In genomic region chr9:17630531-17630949, GRCh38 we compare ENCODE assay signal across 17 cellular contexts. TPM values are rescaled to one million over a fixed set of nuclear protein-coding genes. Genes with fewer than 3 reads are reported as not detected.
"Had no signal": no experiment of that assay in that cellular context is flagged by ENCODE, and none has a peak within 500 bp of the region (broad histone marks: within the 10 kb centered on the region; RNA-seq: fewer than 3 reads in every experiment).

No MANE protein-coding gene starts in this region.

- H3K9me3 Mint-ChIP-seq: activated CD4-positive, alpha-beta memory T cell treated with anti-CD3 and anti-CD28 coated beads, Interleukin-2, amount 10 ng/mL, durations not matched to agents 7 days and 5 days; activated naive CD8-positive, alpha-beta T cell treated with anti-CD3 and anti-CD28 coated beads, Interleukin-2, amount 10 ng/mL, durations not matched to agents 7 days and 5 days; nephron progenitor cell; T-helper 2 cell treated with Interferon-gamma antibody and Interleukin-4, amounts not matched to agents 5 μg/mL and 100 μg/mL, for 36 hours had no signal

- H3K27me3 ChIP-seq: esophagus squamous epithelium, left lung, spleen, transverse colon had no signal

- H3K27me3 Mint-ChIP-seq: activated CD4-positive, alpha-beta memory T cell treated with anti-CD3 and anti-CD28 coated beads, Interleukin-2, amount 10 ng/mL, durations not matched to agents 7 days and 5 days; activated naive CD8-positive, alpha-beta T cell treated with anti-CD3 and anti-CD28 coated beads, Interleukin-2, amount 10 ng/mL, durations not matched to agents 7 days and 5 days; memory B cell; stimulated activated naive B cell treated with anti-CD40 and anti-IgM and Interleukin-4, amounts not matched to agents 10 μg/mL and 1 μg/mL and 100 μg/mL, for 72 hours had no signal

- H3K27ac Mint-ChIP-seq: activated CD4-positive, alpha-beta memory T cell treated with anti-CD3 and anti-CD28 coated beads, Interleukin-2, amount 10 ng/mL, durations not matched to agents 7 days and 5 days; activated naive CD8-positive, alpha-beta T cell treated with anti-CD3 and anti-CD28 coated beads, Interleukin-2, amount 10 ng/mL, durations not matched to agents 7 days and 5 days; activated T-cell treated with anti-CD3 and anti-CD28 coated beads, Interleukin-2, amount 50 U/mL, for 72 hours; memory B cell; nephron progenitor cell; stimulated activated naive B cell treated with anti-CD40 and anti-IgM and Interleukin-4, amounts not matched to agents 10 μg/mL and 1 μg/mL and 100 μg/mL, for 72 hours; T-helper 2 cell treated with Interferon-gamma antibody and Interleukin-4, amounts not matched to agents 5 μg/mL and 100 μg/mL, for 36 hours had no signal

- H3K27ac ChIP-seq: esophagus squamous epithelium, left lung, psoas muscle, spleen, transverse colon had no signal

- H3K4me1 Mint-ChIP-seq: activated CD4-positive, alpha-beta memory T cell treated with anti-CD3 and anti-CD28 coated beads, Interleukin-2, amount 10 ng/mL, durations not matched to agents 7 days and 5 days; activated naive CD8-positive, alpha-beta T cell treated with anti-CD3 and anti-CD28 coated beads, Interleukin-2, amount 10 ng/mL, durations not matched to agents 7 days and 5 days; memory B cell; stimulated activated naive B cell treated with anti-CD40 and anti-IgM and Interleukin-4, amounts not matched to agents 10 μg/mL and 1 μg/mL and 100 μg/mL, for 72 hours had no signal

- H3K36me3 Mint-ChIP-seq: activated naive CD8-positive, alpha-beta T cell treated with anti-CD3 and anti-CD28 coated beads, Interleukin-2, amount 10 ng/mL, durations not matched to agents 7 days and 5 days; memory B cell; stimulated activated naive B cell treated with anti-CD40 and anti-IgM and Interleukin-4, amounts not matched to agents 10 μg/mL and 1 μg/mL and 100 μg/mL, for 72 hours had no signal

- H3K4me3 Mint-ChIP-seq: activated CD4-positive, alpha-beta memory T cell treated with anti-CD3 and anti-CD28 coated beads, Interleukin-2, amount 10 ng/mL, durations not matched to agents 7 days and 5 days; activated naive CD8-positive, alpha-beta T cell treated with anti-CD3 and anti-CD28 coated beads, Interleukin-2, amount 10 ng/mL, durations not matched to agents 7 days and 5 days; activated T-cell treated with anti-CD3 and anti-CD28 coated beads, Interleukin-2, amount 50 U/mL, for 72 hours; memory B cell; nephron progenitor cell; stimulated activated naive B cell treated with anti-CD40 and anti-IgM and Interleukin-4, amounts not matched to agents 10 μg/mL and 1 μg/mL and 100 μg/mL, for 72 hours; T-helper 2 cell treated with Interferon-gamma antibody and Interleukin-4, amounts not matched to agents 5 μg/mL and 100 μg/mL, for 36 hours had no signal

- DNase-seq: activated CD4-positive, alpha-beta memory T cell treated with anti-CD3 and anti-CD28 coated beads, Interleukin-2, amount 10 ng/mL, durations not matched to agents 7 days and 5 days; activated naive CD8-positive, alpha-beta T cell treated with anti-CD3 and anti-CD28 coated beads, Interleukin-2, amount 10 ng/mL, durations not matched to agents 7 days and 5 days; activated T-cell treated with anti-CD3 and anti-CD28 coated beads, Interleukin-2, amount 50 U/mL, for 72 hours; aorta; esophagus squamous epithelium; left lung; nephron progenitor cell; psoas muscle; spleen; stimulated activated CD4-positive, alpha-beta T cell treated with anti-CD3 and anti-CD28 coated beads, Interleukin-1b, Interleukin-23, amount 100 ng/mL, for 48 hours; stimulated activated naive B cell treated with anti-CD40 and anti-IgM and Interleukin-4, amounts not matched to agents 10 μg/mL and 1 μg/mL and 100 μg/mL, for 72 hours; substantia nigra; transverse colon had no signal

- ATAC-seq: activated T-cell treated with anti-CD3 and anti-CD28 coated beads, Interleukin-2, amount 50 U/mL, for 72 hours; left lung; psoas muscle; sciatic nerve; stimulated activated naive B cell treated with anti-CD40 and anti-IgM and Interleukin-4, amounts not matched to agents 10 μg/mL and 1 μg/mL and 100 μg/mL, for 72 hours had no signal

- H3K36me3 ChIP-seq: esophagus squamous epithelium, left lung, spleen, transverse colon had no signal

- H3K4me3 ChIP-seq: esophagus squamous epithelium, left lung, psoas muscle, spleen, transverse colon had no signal

- H3K4me1 ChIP-seq: esophagus squamous epithelium, left lung, psoas muscle, spleen, transverse colon had no signal

RNA-seq across cellular contexts. Expression of gene SH3GL2, which starts 51.7 kb away (rescaled TPM):
- total RNA-seq: activated CD4-positive, alpha-beta memory T cell treated with anti-CD3 and anti-CD28 coated beads, Interleukin-2, amount 10 ng/mL, durations not matched to agents 7 days and 5 days; activated naive CD8-positive, alpha-beta T cell treated with anti-CD3 and anti-CD28 coated beads, Interleukin-2, amount 10 ng/mL, durations not matched to agents 7 days and 5 days; activated T-cell treated with anti-CD3 and anti-CD28 coated beads, Interleukin-2, amount 50 U/mL, for 72 hours; aorta; bronchial epithelial cell; psoas muscle; spleen had no signal
